16 cellular contexts compared by ENCODE assay signal in genomic region chr1:190551638-190552037, GRCh38.
DNase-seq lines count a peak whose midpoint lies in the region; ATAC-seq and TF ChIP-seq lines count a peak whose summit lies in the region.
"Had no signal": no experiment of that assay in that cellular context is flagged by ENCODE, and none has a peak within 500 bp of the region (broad histone marks: within the 10 kb centered on the region; RNA-seq: fewer than 3 reads in every experiment).

No MANE protein-coding gene starts in this region.

- H3K4me3 ChIP-seq in GM23338 = no peak overlapping the region
- H3K4me3 ChIP-seq in HUES6 (ENCODE audit: low read depth, low read length) = no peak overlapping the region
- no peak overlapping the region for H3K4me3 ChIP-seq in right atrium auricular region
- H3K4me3 ChIP-seq: GM12878 had no signal

- TF ChIP-seq CTCF in GM23338 (conservative IDR thresholded peaks at IDR 0.05; ENCODE audit: low read depth in 2 of 2) = no peak
- no peak for TF ChIP-seq CTCF in brain (conservative IDR thresholded peaks at IDR 0.05)
- TF ChIP-seq CTCF in nephron progenitor cell (IDR thresholded peaks at IDR 0.05) = no peak
- TF ChIP-seq CTCF in right atrium auricular region (IDR thresholded peaks at IDR 0.05) = no peak

- no peaks in the 10 kb centered on the region for H3K36me3 Mint-ChIP-seq in GM23338 (ENCODE audit: low read depth)
- no peaks in the 10 kb centered on the region for H3K36me3 Mint-ChIP-seq in brain
- no peaks in the 10 kb centered on the region for H3K36me3 Mint-ChIP-seq in nephron progenitor cell (ENCODE audit: low read depth)

- H3K9me3 Mint-ChIP-seq in GM23338 (no peaks in the 10 kb centered on the region), brain (peaks cover 0 to 17% (median 10%) of the 10 kb centered on the region in 5 experiments), nephron progenitor cell (peaks cover 12% of the 10 kb centered on the region)

- H3K4me3 Mint-ChIP-seq in GM23338 = 0 out of 3 replicates have a peak overlapping the region, but pooled peaks have one; percentile 9
- peak overlapping the region in 1 of 5 experiments; percentile 35 for H3K4me3 Mint-ChIP-seq in brain
- H3K4me3 Mint-ChIP-seq in nephron progenitor cell = no peak overlapping the region
- H3K4me3 Mint-ChIP-seq: B cell; CD4-positive, alpha-beta T cell had no signal

- H3K9me3 ChIP-seq in HUES6 (ENCODE audit: control insufficient read depth, insufficient read depth, low read depth, low read length) (no peaks in the 10 kb centered on the region), right atrium auricular region (no peaks in the 10 kb centered on the region)

- H3K27ac ChIP-seq in GM23338 (ENCODE audit: low read depth) (no peak overlapping the region), HUES6 (ENCODE audit: low read depth, low read length) (peak overlapping the region; percentile 26; the same call in 1 of the 2 replicates), right atrium auricular region (no peak overlapping the region)

- no peaks in the 10 kb centered on the region for H3K36me3 ChIP-seq in GM23338 (ENCODE audit: insufficient read depth)
- H3K36me3 ChIP-seq in HUES6 (ENCODE audit: control insufficient read depth, insufficient read depth, low read length) = no peaks in the 10 kb centered on the region
- no peaks in the 10 kb centered on the region for H3K36me3 ChIP-seq in right atrium auricular region

- H3K27me3 ChIP-seq in GM23338 (ENCODE audit: insufficient read depth) (peaks cover 11% of the 10 kb centered on the region; the same call in 1 of the 2 replicates), HUES6 (ENCODE audit: control insufficient read depth, insufficient read depth, low read length) (no peaks in the 10 kb centered on the region), right atrium auricular region (no peaks in the 10 kb centered on the region)

- H4K20me1 ChIP-seq in GM23338 (replicated peaks; ENCODE audit: insufficient read depth) = no peaks in the 10 kb centered on the region

- no peak overlapping the region for H3K9ac ChIP-seq in HUES6 (ENCODE audit: low read length)

- H3F3A ChIP-seq in GM23338 (replicated peaks; ENCODE audit: low read depth) = no peaks in the 10 kb centered on the region

- H3K4me1 ChIP-seq in GM23338 (ENCODE audit: insufficient read depth) = peaks cover 6% of the 10 kb centered on the region; the same call in 1 of the 2 replicates
- peaks cover 12% of the 10 kb centered on the region; the same call in 1 of the 2 replicates for H3K4me1 ChIP-seq in HUES6 (ENCODE audit: control insufficient read depth, insufficient read depth, low read length)
- no peaks in the 10 kb centered on the region for H3K4me1 ChIP-seq in right atrium auricular region

- H3K9me2 ChIP-seq in GM23338 (ENCODE audit: insufficient read depth) = no peaks in the 10 kb centered on the region

- H3K27me3 Mint-ChIP-seq in GM23338 (ENCODE audit: insufficient read depth, low read depth, poor library complexity) (no peaks in the 10 kb centered on the region), brain (no peaks in the 10 kb centered on the region), nephron progenitor cell (ENCODE audit: low read depth, poor library complexity) (no peaks in the 10 kb centered on the region)
- H3K27me3 Mint-ChIP-seq: B cell; CD4-positive, alpha-beta T cell had no signal

- H2AFZ ChIP-seq in GM23338 = no peak overlapping the region

- H3K27ac Mint-ChIP-seq in GM23338 (no peak overlapping the region; the same call in 1 of the 2 replicates), brain (peak overlapping the region in 3 of 5 experiments; percentile 30 to 56 (median 34)), nephron progenitor cell (peak overlapping the region; percentile 78)
- H3K27ac Mint-ChIP-seq: B cell; CD4-positive, alpha-beta T cell had no signal

- no peak overlapping the region for H3K4me2 ChIP-seq in GM23338

- DNase-seq in GM23338 (ENCODE audit: low spot score) (peak; percentile 50), nephron progenitor cell (no peak), right atrium auricular region (ENCODE audit: low spot score) (no peak), iPS-NIHi7 (ENCODE audit: extremely low spot score) (no peak)
- DNase-seq: C1 segment of cervical spinal cord; CD4-positive, alpha-beta T cell; DMS79; GOT3 had no signal

- peaks cover 17% of the 10 kb centered on the region for H3K4me1 Mint-ChIP-seq in GM23338
- H3K4me1 Mint-ChIP-seq in brain = peaks cover 14% of the 10 kb centered on the region
- H3K4me1 Mint-ChIP-seq in nephron progenitor cell = peaks cover 18% of the 10 kb centered on the region
- H3K4me1 Mint-ChIP-seq: B cell had no signal

- no peaks in the 10 kb centered on the region for H3K79me2 ChIP-seq in GM23338 (replicated peaks; ENCODE audit: insufficient read depth)

- ATAC-seq in GM23338 = peak; percentile 50; the same call in 2 of the 3 replicates
- ATAC-seq in GM18861 (IDR thresholded peaks at IDR 0.05; ENCODE audit: unreplicated experiment) = no peak
- ATAC-seq in HG03025 (IDR thresholded peaks at IDR 0.05; ENCODE audit: low FRiP score, unreplicated experiment) = no peak
- ATAC-seq: GM12878, HCT116, HepG2 had no signal

TF ChIP-seq in GM23338, 12 proteins besides CTCF, POLR2A, EP300 and RAD21 (continues in another document):
- TF ChIP-seq STAT1 (IDR thresholded peaks at IDR 0.05; ENCODE audit: unreplicated experiment) = no peak
- no peak for TF ChIP-seq EZH2phosphoT487 (IDR thresholded peaks at IDR 0.05; ENCODE audit: unreplicated experiment)
- TF ChIP-seq CREB1 (CRISPR knock-in tag; IDR thresholded peaks at IDR 0.05; ENCODE audit: low read depth) = no peak
- TF ChIP-seq ZNF331 (CRISPR knock-in tag; IDR thresholded peaks at IDR 0.05; ENCODE audit: low read depth) = no peak
- TF ChIP-seq REST (IDR thresholded peaks at IDR 0.05; ENCODE audit: unreplicated experiment) = no peak
- no peak for TF ChIP-seq ETS1 (IDR thresholded peaks at IDR 0.05)
- TF ChIP-seq EZH2 (IDR thresholded peaks at IDR 0.05; ENCODE audit: low read depth, unreplicated experiment) = no peak
- no peak for TF ChIP-seq NANOG (IDR thresholded peaks at IDR 0.05; ENCODE audit: borderline replicate concordance)
- TF ChIP-seq JUNB (IDR thresholded peaks at IDR 0.05; ENCODE audit: unreplicated experiment) = no peak
- no peak for TF ChIP-seq ZNF114 (CRISPR knock-in tag; IDR thresholded peaks at IDR 0.05)
